Comparison of ENCODE assay signal across 8 cellular contexts in the genomic region with DNA sequence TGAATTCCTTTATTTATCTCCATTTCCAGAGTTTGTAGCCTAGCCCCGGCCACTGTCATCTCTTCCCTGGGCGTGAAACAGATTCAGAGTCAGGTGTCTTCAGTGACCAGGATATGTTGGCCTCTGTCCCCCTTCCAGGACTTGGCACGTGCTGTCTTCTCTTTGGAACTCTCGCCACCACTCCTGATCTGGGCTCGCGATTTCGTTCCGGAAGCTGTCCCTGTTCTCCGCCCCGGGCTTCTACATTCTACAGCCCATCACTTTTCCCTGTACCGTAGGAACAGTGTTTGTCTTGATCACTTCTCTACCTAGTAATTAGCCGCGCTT. TPM values are rescaled to one million over a fixed set of nuclear protein-coding genes. Genes with fewer than 3 reads are reported as not detected.
DNase-seq lines count a peak whose midpoint lies in the region; ATAC-seq and TF ChIP-seq lines count a peak whose summit lies in the region.

No MANE protein-coding gene starts in this region.

- peak overlapping the region; percentile 99 for H3K4me2 ChIP-seq in osteoblast (ENCODE audit: insufficient read depth, low read length)

- H3K27me3 ChIP-seq in CD8-positive, alpha-beta memory T cell (ENCODE audit: insufficient read depth, low read length, poor library complexity, severe bottlenecking) = no peaks in the 10 kb centered on the region
- no peaks in the 10 kb centered on the region for H3K27me3 ChIP-seq in osteoblast (ENCODE audit: insufficient read depth, low read length)

- peaks cover 0 to 2% of the 10 kb centered on the region in 2 donors for H3K27me3 Mint-ChIP-seq in CD8-positive, alpha-beta memory T cell
- no peaks in the 10 kb centered on the region for H3K27me3 Mint-ChIP-seq in T-cell

- H4K20me1 ChIP-seq in osteoblast (ENCODE audit: insufficient read depth, low read length) = no peaks in the 10 kb centered on the region

- H3K4me1 Mint-ChIP-seq in CD8-positive, alpha-beta memory T cell = peaks cover 25 to 34% (median 34%) of the 10 kb centered on the region in 3 donors
- peaks cover 29 to 33% (median 30%) of the 10 kb centered on the region in 3 donors for H3K4me1 Mint-ChIP-seq in T-cell

- H2AFZ ChIP-seq in osteoblast (ENCODE audit: low read length) = peak overlapping the region; percentile 97

- H3K27ac Mint-ChIP-seq in CD8-positive, alpha-beta memory T cell = peak overlapping the region; percentile 85 to 97 (median 97)
- H3K27ac Mint-ChIP-seq in T-cell = peak overlapping the region; percentile 83 to 97

- H3K27ac ChIP-seq in CD8-positive, alpha-beta memory T cell (ENCODE audit: low read depth, low read length) = peak overlapping the region; percentile 71
- H3K27ac ChIP-seq in osteoblast (ENCODE audit: low read depth, low read length) = peak overlapping the region; percentile 88

- DNase-seq in CD8-positive, alpha-beta memory T cell = no peak
- no peak for DNase-seq in T-cell
- DNase-seq in fibroblast of gingiva (ENCODE audit: low read depth) = peak; percentile 43
- peak; percentile 79 for DNase-seq in osteoblast (ENCODE audit: insufficient read length, low spot score, missing footprints)
- DNase-seq in HPDE6-E6E7 (ENCODE audit: extremely low spot score) = no peak

- CTCF ChIA-PET in CD8-positive, alpha-beta memory T cell (lab: Charles Lee) = interaction anchor here (1.5 kb wide), 1 partner anchor 12 kb away, joined by 3 read pairs; no protein-coding TSS in a partner anchor
- CTCF ChIA-PET in T-cell (lab: Charles Lee) = interaction anchor here in 1 of 2 donors (1.4 to 1.9 kb wide), 4 partner anchors 11 to 130 kb away, joined by 4 to 9 read pairs (median 6); partner anchors contain the start of gene NCOA6

- no peaks in the 10 kb centered on the region for H3K9me3 Mint-ChIP-seq in CD8-positive, alpha-beta memory T cell
- H3K9me3 Mint-ChIP-seq in T-cell = no peaks in the 10 kb centered on the region

- POLR2A ChIA-PET in CD8-positive, alpha-beta memory T cell (lab: Charles Lee) = interaction anchor here (1.5 kb wide), 1 partner anchor 81 kb away, joined by 4 read pairs; no protein-coding TSS in a partner anchor
- POLR2A ChIA-PET in T-cell (lab: Charles Lee) = no interaction called here

- H3K4me3 ChIP-seq in CD8-positive, alpha-beta memory T cell (ENCODE audit: low read length) = peak overlapping the region; percentile 66
- peak overlapping the region; percentile 90 for H3K4me3 ChIP-seq in osteoblast (ENCODE audit: insufficient read depth, low read length)

- H3K36me3 Mint-ChIP-seq in CD8-positive, alpha-beta memory T cell = peaks cover 0 to 18% (median 0%) of the 10 kb centered on the region in 3 donors
- peaks cover 4% of the 10 kb centered on the region for H3K36me3 Mint-ChIP-seq in T-cell

- no peaks in the 10 kb centered on the region for H3K36me3 ChIP-seq in CD8-positive, alpha-beta memory T cell (ENCODE audit: insufficient read depth, low read length)
- peaks cover 13% of the 10 kb centered on the region for H3K36me3 ChIP-seq in osteoblast (ENCODE audit: insufficient read depth, low read length)

- ATAC-seq in HG02981 (IDR thresholded peaks at IDR 0.05; ENCODE audit: unreplicated experiment) (peak; percentile 7), T-cell (replicated peaks in 1 of 4) (no peak), HG02870 (IDR thresholded peaks at IDR 0.05; ENCODE audit: unreplicated experiment) (no peak), GM18868 (IDR thresholded peaks at IDR 0.05; ENCODE audit: unreplicated experiment) (no peak)

- peak overlapping the region; percentile 92 to 98 (median 96) for H3K4me3 Mint-ChIP-seq in CD8-positive, alpha-beta memory T cell
- H3K4me3 Mint-ChIP-seq in T-cell = peak overlapping the region; percentile 90 to 97 (median 95)

- no peak for TF ChIP-seq CTCF in osteoblast (IDR thresholded peaks at IDR 0.05; ENCODE audit: extremely low read depth, low read depth, low read length)

- H3K9me3 ChIP-seq in CD8-positive, alpha-beta memory T cell (ENCODE audit: low read length) = no peaks in the 10 kb centered on the region
- H3K9me3 ChIP-seq in osteoblast (ENCODE audit: low read depth, low read length) = no peaks in the 10 kb centered on the region

- H3K4me1 ChIP-seq in CD8-positive, alpha-beta memory T cell (ENCODE audit: insufficient read depth, low read length) = peaks cover 13% of the 10 kb centered on the region
- H3K4me1 ChIP-seq in osteoblast (ENCODE audit: insufficient read depth, low read length) = peaks cover 17% of the 10 kb centered on the region

- H3K79me2 ChIP-seq in osteoblast (ENCODE audit: insufficient read depth, low read length) = peaks cover 30% of the 10 kb centered on the region

RNA-seq across cellular contexts. Expression of gene GSS, which starts 0.7 kb away (rescaled TPM):
- 10 to 100 TPM; 63.0 to 65.2 TPM for total RNA-seq in CD8-positive, alpha-beta memory T cell
- 38.8 TPM for polyA plus RNA-seq in CD8-positive, alpha-beta memory T cell
- total RNA-seq in T-cell = 10 to 100 TPM; 29.4 to 45.9 (median 42.3) TPM
- total RNA-seq in osteoblast = 54.6 and 58.3 TPM in 2 replicates

RNA-seq across cellular contexts. Expression of gene MYH7B, which starts 0.8 kb away (rescaled TPM):
- under 1 TPM; 0.16 to 0.48 TPM for total RNA-seq in CD8-positive, alpha-beta memory T cell
- polyA plus RNA-seq in CD8-positive, alpha-beta memory T cell = 0.26 TPM
- under 1 TPM; 0.48 to 0.76 (median 0.67) TPM for total RNA-seq in T-cell
- 0.29 and 0.36 TPM in 2 replicates for total RNA-seq in osteoblast

Comparison
In these comparisons a context has a peak if more than half of its experiments do, and no peak if none do; other contexts are left out.
1. DNase-seq: peak in fibroblast of gingiva (single experiment) and osteoblast (single experiment); none in CD8-positive, alpha-beta memory T cell (0 of 5), T-cell (0 of 34) and HPDE6-E6E7 (single experiment).